In the genomic region with DNA sequence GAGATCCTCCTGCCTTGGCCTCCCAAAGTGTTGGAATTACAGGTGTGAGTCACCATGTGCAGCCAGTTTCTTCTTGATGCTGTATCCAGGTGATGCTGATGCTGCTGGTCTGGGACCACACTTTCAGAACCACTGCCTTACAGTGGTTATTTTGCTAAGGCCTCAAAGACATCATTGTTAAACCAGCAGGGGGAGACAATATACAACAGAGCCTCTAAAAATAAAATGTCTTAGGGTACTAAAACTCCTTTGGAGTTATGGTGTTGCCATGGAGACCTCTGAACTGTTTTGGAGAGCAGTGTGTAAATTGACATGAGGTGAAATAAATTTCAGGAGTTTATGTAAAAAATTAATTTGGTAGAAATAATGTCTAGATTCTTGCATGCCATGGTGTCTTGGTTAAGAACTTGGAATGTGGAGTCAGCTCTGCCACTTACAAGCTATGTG, we compare ENCODE assay signal across 8 cellular contexts. TPM values are rescaled to one million over a fixed set of nuclear protein-coding genes. Genes with fewer than 3 reads are reported as not detected.
DNase-seq lines count a peak whose midpoint lies in the region; ATAC-seq and TF ChIP-seq lines count a peak whose summit lies in the region.

No MANE protein-coding gene starts in this region.

- intact Hi-C loops in PC-3 (cut with micrococcal nuclease): loop anchor here (1.0 kb wide), 5 partner anchors 19 to 86 kb away; a partner anchor contains a TSS

- no peaks in the 10 kb centered on the region for H3F3A ChIP-seq in PC-3 (ENCODE audit: low read length, unreplicated experiment)

- H3K9me3 ChIP-seq in PC-3 (ENCODE audit: low read length) (no peaks in the 10 kb centered on the region), skeletal muscle tissue (ENCODE audit: control insufficient read depth in 3 of 3, low read length in 3 of 3) (no peaks in the 10 kb centered on the region)

- H3K4me3 Mint-ChIP-seq in activated CD8-positive, alpha-beta memory T cell treated with anti-CD3 and anti-CD28 coated beads, Interleukin-2, amount 10 ng/mL, durations not matched to agents 7 days and 5 days: peak overlapping the region; percentile 81

- no peaks in the 10 kb centered on the region for H3K9me3 Mint-ChIP-seq in activated CD8-positive, alpha-beta memory T cell treated with anti-CD3 and anti-CD28 coated beads, Interleukin-2, amount 10 ng/mL, durations not matched to agents 7 days and 5 days (ENCODE audit: low read depth)

- BruUV-seq in PC-3 (replicated peaks; lab: Mats Ljungman, UMichigan): no TSS peak

- peak; percentile 93 for TF ChIP-seq CTCF in PC-3 (conservative IDR thresholded peaks at IDR 0.05; ENCODE audit: low read depth, low read length)

- peak; percentile 28 for ATAC-seq in activated CD8-positive, alpha-beta memory T cell treated with anti-CD3 and anti-CD28 coated beads, Interleukin-2, amount 10 ng/mL, durations not matched to agents 7 days and 5 days
- ATAC-seq in PC-3 (peak; percentile 29), GM21528 (IDR thresholded peaks at IDR 0.05; ENCODE audit: low FRiP score, unreplicated experiment) (no peak)

- H3K4me1 ChIP-seq in PC-3 (ENCODE audit: insufficient read depth, low read length) (peaks cover 28% of the 10 kb centered on the region), skeletal muscle tissue (ENCODE audit: control insufficient read depth in 3 of 3, insufficient read depth in 3 of 3, low read length in 3 of 3) (peaks cover 25 to 31% (median 28%) of the 10 kb centered on the region in 3 donors)

- H3K9ac ChIP-seq in PC-3 (ENCODE audit: low read length): no peak overlapping the region
- no peak overlapping the region for H3K9ac ChIP-seq in skeletal muscle tissue (ENCODE audit: low read depth in 1 of 3, low read length in 3 of 3)

- H3K27ac ChIP-seq in PC-3 (ENCODE audit: low read length) (no peak overlapping the region), skeletal muscle tissue (ENCODE audit: low read depth, low read length) (peak overlapping the region; percentile 80)

- H2AFZ ChIP-seq in PC-3 (ENCODE audit: low read length): no peak overlapping the region

- H3K36me3 ChIP-seq in PC-3 (ENCODE audit: low read depth, low read length) (no peaks in the 10 kb centered on the region), skeletal muscle tissue (ENCODE audit: control insufficient read depth in 3 of 3, insufficient read depth in 3 of 3, low read length in 3 of 3) (no peaks in the 10 kb centered on the region)

- H3K27ac Mint-ChIP-seq in activated CD8-positive, alpha-beta memory T cell treated with anti-CD3 and anti-CD28 coated beads, Interleukin-2, amount 10 ng/mL, durations not matched to agents 7 days and 5 days: peak overlapping the region; percentile 82

- H4K20me1 ChIP-seq in PC-3 (ENCODE audit: low read length): no peaks in the 10 kb centered on the region

- H3K79me2 ChIP-seq in PC-3 (ENCODE audit: low read length): no peaks in the 10 kb centered on the region

- H3K27me3 ChIP-seq in PC-3 (ENCODE audit: low read length) (no peaks in the 10 kb centered on the region), skeletal muscle tissue (ENCODE audit: control insufficient read depth in 3 of 3, insufficient read depth in 3 of 3, low read length in 3 of 3) (no peaks in the 10 kb centered on the region)

- peaks cover 22% of the 10 kb centered on the region for H3K27me3 Mint-ChIP-seq in activated CD8-positive, alpha-beta memory T cell treated with anti-CD3 and anti-CD28 coated beads, Interleukin-2, amount 10 ng/mL, durations not matched to agents 7 days and 5 days

- H3K4me2 ChIP-seq in PC-3 (ENCODE audit: low read length): peak overlapping the region; percentile 98

- H3K36me3 Mint-ChIP-seq in activated CD8-positive, alpha-beta memory T cell treated with anti-CD3 and anti-CD28 coated beads, Interleukin-2, amount 10 ng/mL, durations not matched to agents 7 days and 5 days: peaks cover 2% of the 10 kb centered on the region

- peak; percentile 50 for DNase-seq in activated CD8-positive, alpha-beta memory T cell treated with anti-CD3 and anti-CD28 coated beads, Interleukin-2, amount 10 ng/mL, durations not matched to agents 7 days and 5 days
- DNase-seq in activated CD8-positive, alpha-beta memory T cell treated with anti-CD3 and anti-CD28 coated beads for 24 hours: no peak
- peak; percentile 77 for DNase-seq in Jurkat, Clone E6-1 (ENCODE audit: low read depth, low spot score)
- DNase-seq in PC-3 (peak; percentile 80), astrocyte of the hippocampus (ENCODE audit: low read depth, low spot score) (peak; percentile 82), hepatic stellate cell (ENCODE audit: low spot score) (peak; percentile 72)

- CTCF ChIA-PET in activated CD8-positive, alpha-beta memory T cell treated with anti-CD3 and anti-CD28 coated beads, Interleukin-2, amount 10 ng/mL, durations not matched to agents 7 days and 5 days (lab: Charles Lee): interaction anchor here (0.6 to 3.4 kb wide), 26 partner anchors 8 to 191 kb away, joined by 3 to 96 read pairs (median 3); a partner anchor contains a TSS
- CTCF ChIA-PET in PC-3 (lab: Charles Lee): interaction anchor here (0.6 to 3.0 kb wide), 13 partner anchors 18 to 92 kb away, joined by 3 to 70 read pairs (median 7); a partner anchor contains a TSS

- H3K9me2 ChIP-seq in PC-3 (replicated peaks; ENCODE audit: low read length): no peaks in the 10 kb centered on the region

- POLR2A ChIA-PET in PC-3 (lab: Charles Lee; ENCODE audit: unreplicated experiment): interaction anchor here (0.6 to 0.7 kb wide), 3 partner anchors 50 to 84 kb away, joined by 3 to 7 read pairs (median 4); no protein-coding TSS in a partner anchor

- no peak overlapping the region for H3K4me3 ChIP-seq in Jurkat, Clone E6-1 (ENCODE audit: low read length)
- H3K4me3 ChIP-seq in PC-3 (ENCODE audit: low read length) (no peak overlapping the region), skeletal muscle tissue (ENCODE audit: low read length in 3 of 3) (no peak overlapping the region)

- peaks cover 32% of the 10 kb centered on the region for H3K4me1 Mint-ChIP-seq in activated CD8-positive, alpha-beta memory T cell treated with anti-CD3 and anti-CD28 coated beads, Interleukin-2, amount 10 ng/mL, durations not matched to agents 7 days and 5 days

RNA-seq across cellular contexts. Expression of a gene that starts 1.1 kb away (rescaled TPM):
- total RNA-seq in activated CD8-positive, alpha-beta memory T cell treated with anti-CD3 and anti-CD28 coated beads, Interleukin-2, amount 10 ng/mL, durations not matched to agents 7 days and 5 days: 10 to 100 TPM in 1 of 2 experiments, 1 to 10 TPM in 1; 6.2 to 13.6 TPM
- polyA plus RNA-seq in Jurkat, Clone E6-1 (2012; ENCODE audit: insufficient read depth, insufficient read length): 18.7 TPM
- total RNA-seq in PC-3 (2014; rRNA removed): 1.1 and 1.7 TPM in 2 replicates
- total RNA-seq in skeletal muscle tissue: 1.0 TPM

RNA-seq across cellular contexts. Expression of a gene that starts 18.6 kb away (rescaled TPM):
- 10 to 100 TPM; 16.3 to 17.1 TPM for total RNA-seq in activated CD8-positive, alpha-beta memory T cell treated with anti-CD3 and anti-CD28 coated beads, Interleukin-2, amount 10 ng/mL, durations not matched to agents 7 days and 5 days
- polyA plus RNA-seq in Jurkat, Clone E6-1 (2012; ENCODE audit: insufficient read depth, insufficient read length): 28.8 TPM
- total RNA-seq in PC-3 (2014; rRNA removed) (63.8 and 66.4 TPM in 2 replicates), skeletal muscle tissue (18.3 TPM)

RNA-seq across cellular contexts. Expression of a gene that starts 55.8 kb away (rescaled TPM):
- total RNA-seq in activated CD8-positive, alpha-beta memory T cell treated with anti-CD3 and anti-CD28 coated beads, Interleukin-2, amount 10 ng/mL, durations not matched to agents 7 days and 5 days: 10 to 100 TPM; 69.2 to 73.5 TPM
- 130 TPM for polyA plus RNA-seq in Jurkat, Clone E6-1 (2012; ENCODE audit: insufficient read depth, insufficient read length)
- 72.6 and 93.8 TPM in 2 replicates for total RNA-seq in PC-3 (2014; rRNA removed)
- total RNA-seq in skeletal muscle tissue: 20.4 TPM
